Comparison of ENCODE assay signal across 8 cellular contexts in the genomic region with DNA sequence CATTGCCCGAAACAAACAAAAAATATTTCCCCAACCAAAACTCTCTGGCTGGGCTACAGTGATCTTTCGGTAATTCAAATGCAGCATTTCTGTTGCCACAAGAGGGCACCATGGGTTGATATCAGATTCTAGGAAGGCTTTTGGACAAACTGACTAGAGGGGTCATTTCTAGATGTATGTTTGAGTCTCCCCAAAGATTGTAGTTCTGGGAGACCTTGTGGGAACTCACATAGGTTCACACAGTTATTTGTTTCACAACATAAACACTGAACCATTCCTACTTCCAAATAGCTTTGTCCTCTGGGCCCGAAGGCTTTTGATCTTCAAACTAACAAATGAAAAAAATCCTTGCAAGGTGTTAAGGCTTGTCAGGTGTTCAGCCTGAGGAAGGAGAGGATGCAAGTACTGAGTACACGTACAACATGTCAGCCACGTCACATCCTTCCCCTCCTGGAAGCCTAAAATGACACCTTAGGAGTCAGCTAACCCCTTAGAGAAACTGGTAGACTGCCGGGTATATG. TPM values are rescaled to one million over a fixed set of nuclear protein-coding genes. Genes with fewer than 3 reads are reported as not detected.
DNase-seq lines count a peak whose midpoint lies in the region; ATAC-seq, FAIRE-seq and TF ChIP-seq lines count a peak whose summit lies in the region.

No MANE protein-coding gene starts in this region.

- peaks cover 20 to 55% of the 10 kb centered on the region in 2 donors for H3K36me3 Mint-ChIP-seq in activated T-cell treated with anti-CD3 and anti-CD28 coated beads, Interleukin-2, amount 50 U/mL, for 72 hours (ENCODE audit: insufficient read depth in 2 of 2)

- H3K27ac Mint-ChIP-seq in activated T-cell treated with anti-CD3 and anti-CD28 coated beads, Interleukin-2, amount 50 U/mL, for 72 hours: peak overlapping the region; percentile 83

- H3K9ac ChIP-seq in GM23248: 0 out of 2 replicates have a peak overlapping the region, but pooled peaks have one; percentile 15

- no peak overlapping the region for H3K27ac ChIP-seq in GM23248

- H3K36me3 ChIP-seq in GM23248 (ENCODE audit: low read depth): no peaks in the 10 kb centered on the region

- no peaks in the 10 kb centered on the region for H3K79me2 ChIP-seq in GM23248 (ENCODE audit: insufficient read depth)

- H3K27me3 ChIP-seq in GM23248 (replicated peaks; ENCODE audit: insufficient read depth): no peaks in the 10 kb centered on the region

- H3K4me3 ChIP-seq in GM23248 (peak overlapping the region; percentile 27; the same call in 1 of the 2 replicates), fibroblast of villous mesenchyme (ENCODE audit: low read depth, low read length) (no peak overlapping the region)

- H3K4me1 Mint-ChIP-seq in activated T-cell treated with anti-CD3 and anti-CD28 coated beads, Interleukin-2, amount 50 U/mL, for 72 hours (ENCODE audit: low read depth): peaks cover 89% of the 10 kb centered on the region

- peak overlapping the region; percentile 53; the same call in 1 of the 2 replicates for H2AFZ ChIP-seq in GM23248

- peak overlapping the region in 1 of 2 donors; percentile 25 for H3K4me3 Mint-ChIP-seq in activated T-cell treated with anti-CD3 and anti-CD28 coated beads, Interleukin-2, amount 50 U/mL, for 72 hours

- no peaks in the 10 kb centered on the region for H3K9me2 ChIP-seq in GM23248 (ENCODE audit: insufficient read depth)

- H3K9me3 ChIP-seq in GM23248 (ENCODE audit: low read depth): no peaks in the 10 kb centered on the region

- peak; percentile 69 to 72 for ATAC-seq in activated T-cell treated with anti-CD3 and anti-CD28 coated beads, Interleukin-2, amount 50 U/mL, for 72 hours (replicated peaks in 1 of 2)
- ATAC-seq in GM19452 (IDR thresholded peaks at IDR 0.05; ENCODE audit: unreplicated experiment): no peak

- TF ChIP-seq CTCF in D721Med (IDR thresholded peaks at IDR 0.05; ENCODE audit: insufficient read depth, missing control alignments): peak; percentile 60
- TF ChIP-seq CTCF in fibroblast of villous mesenchyme (IDR thresholded peaks at IDR 0.05; ENCODE audit: insufficient read depth, low read depth, low read length): peak; percentile 76

- no peak for DNase-seq in D721Med (ENCODE audit: insufficient read length, low spot score)
- DNase-seq in GM23248: peak; percentile 71
- DNase-seq in NCI-H82 (lab: John Stamatoyannopoulos, UW): peak; percentile 36
- DNase-seq in activated T-cell treated with anti-CD3 and anti-CD28 coated beads, Interleukin-2, amount 50 U/mL, for 72 hours: peak; percentile 51 to 52
- peak; percentile 52 for DNase-seq in fibroblast of villous mesenchyme (ENCODE audit: low read depth)
- DNase-seq in occipital lobe (lab: John Stamatoyannopoulos, UW): peak; percentile 14
- no peak for DNase-seq in cerebellar nuclear complex (lab: John Stamatoyannopoulos, UW)

- H3K4me2 ChIP-seq in GM23248 (ENCODE audit: unreplicated experiment): peak overlapping the region; percentile 20

- H3F3A ChIP-seq in GM23248 (ENCODE audit: insufficient read depth): peaks cover 8% of the 10 kb centered on the region

- no peaks in the 10 kb centered on the region for H3K27me3 Mint-ChIP-seq in activated T-cell treated with anti-CD3 and anti-CD28 coated beads, Interleukin-2, amount 50 U/mL, for 72 hours (ENCODE audit: low read depth)

- FAIRE-seq in D721Med (lab: Jason Lieb, UNC): no peak

- H3K4me1 ChIP-seq in GM23248 (ENCODE audit: insufficient read depth): peaks cover 8% of the 10 kb centered on the region

- peaks cover 0 to 2% of the 10 kb centered on the region in 2 donors for H3K9me3 Mint-ChIP-seq in activated T-cell treated with anti-CD3 and anti-CD28 coated beads, Interleukin-2, amount 50 U/mL, for 72 hours

- H4K20me1 ChIP-seq in GM23248 (ENCODE audit: insufficient read depth): no peaks in the 10 kb centered on the region

- 33 to 35% methylated on average over 6 of the region's 6 CpGs for WGBS in GM23248 (ENCODE audit: low coverage in 1 of 2, low lambda C conversion rate in 2 of 2, missing lambda C conversion rate in 2 of 2), 2 experiments

- in situ Hi-C loops in GM23248 (cut with MboI): no loop called here

RNA-seq across cellular contexts. Expression of a gene that starts 37.0 kb away (rescaled TPM):
- 0.89 and 7.0 TPM in 2 replicates for total RNA-seq in GM23248 (2014; rRNA removed; shearing (Covaris generic))
- 4.0 and 4.9 TPM in 2 replicates for polyA plus RNA-seq in GM23248 (2016; fragmentation: Nextera tagmentation; extraction: Ambion mirVana)
- 10 to 100 TPM; 23.7 to 30.0 TPM for total RNA-seq in activated T-cell treated with anti-CD3 and anti-CD28 coated beads, Interleukin-2, amount 50 U/mL, for 72 hours
- 2.6 and 3.0 TPM in 2 replicates for total RNA-seq in fibroblast of villous mesenchyme
- total RNA-seq in occipital lobe: not detected

RNA-seq across cellular contexts. Expression of a gene that starts 47.9 kb away (rescaled TPM):
- total RNA-seq in GM23248 (2014; rRNA removed; shearing (Covaris generic)): not detected in 2 replicates
- polyA plus RNA-seq in GM23248 (2016; fragmentation: Nextera tagmentation; extraction: Ambion mirVana): not detected in 2 replicates
- 1,000 to 10,000 TPM in 1 of 2 donors, 100 to 1,000 TPM in 1; 848 to 1,110 TPM for total RNA-seq in activated T-cell treated with anti-CD3 and anti-CD28 coated beads, Interleukin-2, amount 50 U/mL, for 72 hours
- under 0.01 TPM in 1 of 2 replicates, not detected in the other for total RNA-seq in fibroblast of villous mesenchyme
- total RNA-seq in occipital lobe: not detected

Comparison
In these comparisons a context has a peak if more than half of its experiments do, and no peak if none do; other contexts are left out.
1. DNase-seq: peak in GM23248 (single experiment), NCI-H82 (single experiment), activated T-cell treated with anti-CD3 and anti-CD28 coated beads, Interleukin-2, amount 50 U/mL, for 72 hours (2 of 2), fibroblast of villous mesenchyme (single experiment) and occipital lobe (single experiment); none in D721Med (single experiment) and cerebellar nuclear complex (0 of 2).
2. RNA of a gene that starts 47.9 kb away (total RNA-seq): 848 to 1,110 TPM in activated T-cell treated with anti-CD3 and anti-CD28 coated beads, Interleukin-2, amount 50 U/mL, for 72 hours; not detected in GM23248, under 0.01 TPM in fibroblast of villous mesenchyme and not detected in occipital lobe (single experiment); every median in the first group is over 100 times any median in the second.